ENCODE assay signal across 13 cellular contexts in the genomic region with DNA sequence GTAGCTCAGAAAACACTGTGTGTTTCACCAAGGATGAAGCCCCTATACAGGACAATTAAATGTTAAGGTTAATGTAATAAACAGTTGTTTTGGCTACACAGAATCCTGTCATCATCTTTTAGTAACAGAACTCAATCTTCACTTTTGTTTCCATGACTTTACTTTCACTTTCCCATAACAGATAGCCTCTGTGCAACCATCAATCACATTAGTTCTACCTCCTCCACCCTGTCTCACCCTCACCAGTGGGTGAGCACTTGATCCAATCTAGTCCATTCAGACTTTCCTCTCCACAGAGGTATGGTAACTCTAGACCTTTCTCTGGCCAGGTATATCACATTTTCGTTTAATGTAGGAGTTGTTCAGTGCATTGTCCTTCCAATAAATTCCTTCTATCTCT.
DNase-seq lines count a peak whose midpoint lies in the region; ATAC-seq and TF ChIP-seq lines count a peak whose summit lies in the region.
"Had no signal": no experiment of that assay in that cellular context is flagged by ENCODE, and none has a peak within 500 bp of the region (broad histone marks: within the 10 kb centered on the region; RNA-seq: fewer than 3 reads in every experiment).

No MANE protein-coding gene starts in this region.

- H3K9me3 ChIP-seq in DND-41 (ENCODE audit: insufficient read depth, low read length, severe bottlenecking) (no peaks in the 10 kb centered on the region), adipocyte (ENCODE audit: control insufficient read depth, low read length) (no peaks in the 10 kb centered on the region)
- H3K9me3 ChIP-seq: adrenal gland, vagina had no signal

- no peaks in the 10 kb centered on the region for H3K79me2 ChIP-seq in DND-41 (ENCODE audit: insufficient read depth, low read length)

- DNase-seq in DND-41: no peak
- peak; percentile 13 for DNase-seq in adipocyte (ENCODE audit: low read depth)
- DNase-seq in activated CD8-positive, alpha-beta memory T cell treated with anti-CD3 and anti-CD28 coated beads, Interleukin-2, amount 10 ng/mL, durations not matched to agents 7 days and 5 days: no peak
- no peak for DNase-seq in ureter (ENCODE audit: low spot score)
- DNase-seq in caudate nucleus (lab: John Stamatoyannopoulos, UW): no peak
- DNase-seq: adrenal gland, Calu3, NCI-H1092 treated with DMSO at 0.1 percent for 48 hours had no signal

- H3K9ac ChIP-seq in DND-41 (ENCODE audit: low read depth, low read length): no peak overlapping the region
- H3K9ac ChIP-seq in adipocyte (ENCODE audit: low read length): no peak overlapping the region

- H3K36me3 Mint-ChIP-seq in activated CD8-positive, alpha-beta memory T cell treated with anti-CD3 and anti-CD28 coated beads, Interleukin-2, amount 10 ng/mL, durations not matched to agents 7 days and 5 days: no peaks in the 10 kb centered on the region

- H3K4me2 ChIP-seq in DND-41 (ENCODE audit: insufficient read depth, low read length): peak overlapping the region; percentile 26; the same call in 1 of the 2 replicates

- no peak overlapping the region for H3K27ac Mint-ChIP-seq in activated CD8-positive, alpha-beta memory T cell treated with anti-CD3 and anti-CD28 coated beads, Interleukin-2, amount 10 ng/mL, durations not matched to agents 7 days and 5 days
- H3K27ac Mint-ChIP-seq: progenitor cell of endocrine pancreas had no signal

- H3K4me3 ChIP-seq in DND-41 (ENCODE audit: low read depth in 1 of 2, low read length in 2 of 2): no peak overlapping the region
- H3K4me3 ChIP-seq in adipocyte (ENCODE audit: low read length): peak overlapping the region; percentile 9
- H3K4me3 ChIP-seq: adrenal gland, vagina had no signal

- no peak overlapping the region for H3K4me3 Mint-ChIP-seq in activated CD8-positive, alpha-beta memory T cell treated with anti-CD3 and anti-CD28 coated beads, Interleukin-2, amount 10 ng/mL, durations not matched to agents 7 days and 5 days

- H3K27ac ChIP-seq in DND-41 (ENCODE audit: low read length) (no peak overlapping the region), caudate nucleus (ENCODE audit: low read depth, low read length) (no peak overlapping the region)
- H3K27ac ChIP-seq: adrenal gland, vagina had no signal

- peaks cover 8% of the 10 kb centered on the region for H3K9me3 Mint-ChIP-seq in activated CD8-positive, alpha-beta memory T cell treated with anti-CD3 and anti-CD28 coated beads, Interleukin-2, amount 10 ng/mL, durations not matched to agents 7 days and 5 days (ENCODE audit: low read depth)

- CTCF ChIA-PET in activated CD8-positive, alpha-beta memory T cell treated with anti-CD3 and anti-CD28 coated beads, Interleukin-2, amount 10 ng/mL, durations not matched to agents 7 days and 5 days (lab: Charles Lee): no interaction called here

- H4K20me1 ChIP-seq in DND-41 (ENCODE audit: insufficient read depth, low read length): no peaks in the 10 kb centered on the region

- H2AFZ ChIP-seq in DND-41 (ENCODE audit: low read depth, low read length): no peak overlapping the region

- ATAC-seq in DND-41 (ENCODE audit: insufficient read depth, low read depth) (peak; percentile 80), GM18909 (IDR thresholded peaks at IDR 0.05; ENCODE audit: poor library complexity, unreplicated experiment) (peak; percentile 66), HG03097 (IDR thresholded peaks at IDR 0.05; ENCODE audit: low FRiP score, unreplicated experiment) (peak; percentile 61), GM21825 (IDR thresholded peaks at IDR 0.05; ENCODE audit: unreplicated experiment) (no peak)
- no peak for ATAC-seq in activated CD8-positive, alpha-beta memory T cell treated with anti-CD3 and anti-CD28 coated beads, Interleukin-2, amount 10 ng/mL, durations not matched to agents 7 days and 5 days

- no peak for TF ChIP-seq CTCF in DND-41 (IDR thresholded peaks at IDR 0.05; ENCODE audit: borderline replicate concordance, extremely low read depth, low read length, poor library complexity, severe bottlenecking)

- no peaks in the 10 kb centered on the region for H3K27me3 Mint-ChIP-seq in activated CD8-positive, alpha-beta memory T cell treated with anti-CD3 and anti-CD28 coated beads, Interleukin-2, amount 10 ng/mL, durations not matched to agents 7 days and 5 days
- H3K27me3 Mint-ChIP-seq: progenitor cell of endocrine pancreas had no signal

- H3K27me3 ChIP-seq in DND-41 (ENCODE audit: insufficient read depth, low read length, poor library complexity) (no peaks in the 10 kb centered on the region), adipocyte (replicated peaks; ENCODE audit: control insufficient read depth, insufficient read depth, low read length) (no peaks in the 10 kb centered on the region)
- H3K27me3 ChIP-seq: adrenal gland, vagina had no signal

- H3K36me3 ChIP-seq in DND-41 (ENCODE audit: insufficient read depth, low read length): no peaks in the 10 kb centered on the region
- H3K36me3 ChIP-seq in adipocyte (ENCODE audit: control insufficient read depth, insufficient read depth, low read length, severe bottlenecking): no peaks in the 10 kb centered on the region
- H3K36me3 ChIP-seq: adrenal gland, vagina had no signal

- no peaks in the 10 kb centered on the region for H3K4me1 ChIP-seq in DND-41 (ENCODE audit: insufficient read depth, low read length)
- H3K4me1 ChIP-seq in adipocyte (ENCODE audit: control insufficient read depth, insufficient read depth, low read length): no peaks in the 10 kb centered on the region
- H3K4me1 ChIP-seq: adrenal gland, vagina had no signal

- H3K4me1 Mint-ChIP-seq in activated CD8-positive, alpha-beta memory T cell treated with anti-CD3 and anti-CD28 coated beads, Interleukin-2, amount 10 ng/mL, durations not matched to agents 7 days and 5 days: no peaks in the 10 kb centered on the region

Comparison
In these comparisons a context has a peak if more than half of its experiments do, and no peak if none do; other contexts are left out.
1. ATAC-seq: peak in DND-41 (single experiment), GM18909 (single experiment) and HG03097 (single experiment); none in GM21825 (single experiment) and activated CD8-positive, alpha-beta memory T cell treated with anti-CD3 and anti-CD28 coated beads, Interleukin-2, amount 10 ng/mL, durations not matched to agents 7 days and 5 days (single experiment).